22 cellular contexts compared by ENCODE assay signal in the genomic region with DNA sequence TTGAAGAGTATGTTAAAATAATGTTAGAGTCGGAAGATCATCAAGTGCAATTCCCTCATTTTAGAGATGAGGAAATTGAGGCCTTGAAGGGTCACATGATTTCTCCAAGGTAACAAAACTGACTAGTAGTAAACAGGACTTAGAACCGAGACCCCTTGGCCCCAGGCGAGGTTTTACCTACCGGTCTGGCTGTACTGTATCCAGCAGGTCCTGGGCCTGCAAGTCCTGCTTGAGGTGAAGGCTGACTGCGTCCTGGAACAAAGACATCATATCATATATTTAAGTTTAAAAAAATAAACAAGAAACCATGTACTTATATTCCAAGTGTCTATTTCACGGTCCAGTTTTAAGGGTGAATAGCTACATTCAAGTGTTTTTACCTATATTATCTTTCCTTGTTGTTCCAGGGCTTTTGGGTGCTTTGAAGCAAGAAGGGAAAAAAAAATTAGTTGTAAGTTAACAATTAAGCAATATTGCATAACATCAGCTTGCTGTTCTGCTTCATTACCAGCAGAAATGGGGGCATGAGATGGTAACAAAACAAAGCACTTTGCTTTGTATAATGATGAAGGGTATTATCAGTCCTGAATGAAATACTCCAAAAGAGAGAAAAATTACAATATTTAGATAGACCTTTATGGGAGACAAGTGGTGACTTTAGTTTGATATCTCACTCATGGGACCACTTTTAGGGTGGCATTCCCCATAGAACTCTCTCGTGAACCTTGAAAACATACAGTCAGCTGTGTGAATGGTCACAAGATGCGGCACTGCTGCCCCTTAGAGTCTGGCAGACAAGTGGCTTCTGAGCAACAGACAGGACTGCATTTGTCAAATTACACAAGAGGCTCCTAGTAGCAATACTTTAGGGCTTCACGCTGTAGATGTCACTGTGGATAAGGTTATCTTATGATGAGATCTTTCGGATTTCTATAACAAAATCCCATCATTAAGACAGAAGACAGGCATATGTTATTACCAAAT. TPM values are rescaled to one million over a fixed set of nuclear protein-coding genes. Genes with fewer than 3 reads are reported as not detected.
DNase-seq lines count a peak whose midpoint lies in the region; ATAC-seq, FAIRE-seq and TF ChIP-seq lines count a peak whose summit lies in the region.
"Had no signal": no experiment of that assay in that cellular context is flagged by ENCODE, and none has a peak within 500 bp of the region (broad histone marks: within the 10 kb centered on the region; RNA-seq: fewer than 3 reads in every experiment).

No MANE protein-coding gene starts in this region.

- H2BK20ac ChIP-seq in H1 (ENCODE audit: low read length) = no peak overlapping the region

- no peaks in the 10 kb centered on the region for H3K9me2 ChIP-seq in GM23338 (ENCODE audit: insufficient read depth)

- H3K27me3 ChIP-seq in GM23338 (ENCODE audit: insufficient read depth) = no peaks in the 10 kb centered on the region
- H3K27me3 ChIP-seq in H1 (replicated peaks in 1 of 4; ENCODE audit: control insufficient read depth in 3 of 4, extremely low read depth in 1 of 4, insufficient read depth in 3 of 4, low read length in 3 of 4) = no peaks in the 10 kb centered on the region
- H3K27me3 ChIP-seq: SJSA1 had no signal

- H3K27ac Mint-ChIP-seq in GM23338 = no peak overlapping the region
- H3K27ac Mint-ChIP-seq: CD4-positive, CD25-positive, alpha-beta regulatory T cell had no signal

- no peaks in the 10 kb centered on the region for H3K9me3 Mint-ChIP-seq in GM23338
- H3K9me3 Mint-ChIP-seq: CD4-positive, CD25-positive, alpha-beta regulatory T cell had no signal

- no peak overlapping the region for H2BK120ac ChIP-seq in H1 (replicated peaks; ENCODE audit: low read depth, low read length)

- no peak for TF ChIP-seq EP300 in H1 (IDR thresholded peaks at IDR 0.05; ENCODE audit: borderline replicate concordance in 1 of 2, low read depth in 2 of 2, low read length in 2 of 2)

- no peaks in the 10 kb centered on the region for H3K23me2 ChIP-seq in H1 (ENCODE audit: low read depth, low read length)

- H3K4ac ChIP-seq in H1 (replicated peaks; ENCODE audit: insufficient read length, low read depth, low read length) = no peak overlapping the region

- H3K4me3 ChIP-seq in GM23338 = no peak overlapping the region
- H3K4me3 ChIP-seq in H1 (ENCODE audit: extremely low read depth in 1 of 4, insufficient read depth in 2 of 4, low read depth in 3 of 4, low read length in 4 of 4) = no peak overlapping the region
- H3K4me3 ChIP-seq: HAP-1, SJSA1 had no signal

- H3K4me3 Mint-ChIP-seq in GM23338 = no peak overlapping the region
- H3K4me3 Mint-ChIP-seq: CD4-positive, CD25-positive, alpha-beta regulatory T cell had no signal

- no peaks in the 10 kb centered on the region for H3K9me3 ChIP-seq in H1 (ENCODE audit: insufficient read depth in 2 of 2, low read depth in 1 of 2, low read length in 1 of 2)
- H3K9me3 ChIP-seq: Caco-2, HAP-1, SJSA1 had no signal

- TF ChIP-seq CTCF in GM23338 (conservative IDR thresholded peaks at IDR 0.05; ENCODE audit: low read depth in 2 of 2) = peak in 1 of 2 experiments; percentile 38; a peak in 2 of 4 replicates
- no peak for TF ChIP-seq CTCF in H1 (IDR thresholded peaks at IDR 0.05; ENCODE audit: control extremely low read depth in 1 of 3, insufficient read depth in 1 of 3, low read depth in 1 of 3, low read length in 3 of 3)

- ATAC-seq in GM23338 (no peak; the same call in 2 of the 3 replicates), HG03135 (IDR thresholded peaks at IDR 0.05; ENCODE audit: unreplicated experiment) (no peak)
- ATAC-seq: PC-3 had no signal

- H3K23ac ChIP-seq in H1 (ENCODE audit: insufficient read length) = no peak overlapping the region

- peaks cover 23% of the 10 kb centered on the region for H3K4me1 Mint-ChIP-seq in GM23338

- H3K36me3 ChIP-seq in GM23338 (ENCODE audit: insufficient read depth) (no peaks in the 10 kb centered on the region), H1 (ENCODE audit: control insufficient read depth in 2 of 4, insufficient read depth in 4 of 4, low read length in 3 of 4) (no peaks in the 10 kb centered on the region)

- no peak for TF ChIP-seq POLR2A in H1 (IDR thresholded peaks at IDR 0.05; ENCODE audit: control extremely low read depth in 1 of 2, low read depth in 2 of 2, low read length in 2 of 2)

- H3K79me1 ChIP-seq in H1 (ENCODE audit: low read depth, low read length) = no peaks in the 10 kb centered on the region

- no peak overlapping the region for H4K91ac ChIP-seq in H1 (replicated peaks; ENCODE audit: insufficient read length, low read length)

- no peak overlapping the region for H3K9ac ChIP-seq in H1 (replicated peaks in 1 of 4; ENCODE audit: extremely low read depth in 1 of 4, low read depth in 3 of 4, low read length in 3 of 4)

- WGBS in H1 (ENCODE audit: extremely low coverage in 1 of 2, insufficient coverage in 1 of 2, insufficient read length in 1 of 2, insufficient replicate concordance in 2 of 2, low coverage in 1 of 2, low lambda C conversion rate in 2 of 2, missing lambda C conversion rate in 1 of 2), 2 experiments = 80% methylated on average over 10 of the region's 10 CpGs; no CpG with 5 or more reads in 1 of the 2 experiments

- no peak overlapping the region for H3K14ac ChIP-seq in H1 (ENCODE audit: insufficient read length)

- no peak overlapping the region for H2AK5ac ChIP-seq in H1 (ENCODE audit: low read depth, low read length)

- H3K18ac ChIP-seq in H1 (ENCODE audit: extremely low read depth, low read length) = no peak overlapping the region

- H3K56ac ChIP-seq in H1 (replicated peaks; ENCODE audit: insufficient read length, low read depth, low read length) = no peak overlapping the region

- H2AFZ ChIP-seq in GM23338 (no peak overlapping the region), H1 (ENCODE audit: low read length) (no peak overlapping the region)

- no peaks in the 10 kb centered on the region for H3F3A ChIP-seq in GM23338 (replicated peaks; ENCODE audit: low read depth)

- H3K79me2 ChIP-seq in GM23338 (replicated peaks; ENCODE audit: insufficient read depth) (no peaks in the 10 kb centered on the region), H1 (ENCODE audit: control insufficient read depth in 1 of 2, insufficient read depth in 2 of 2, low read length in 2 of 2) (no peaks in the 10 kb centered on the region)

- no peak overlapping the region for H4K5ac ChIP-seq in H1 (ENCODE audit: insufficient read length, low read depth, low read length)

- H4K20me1 ChIP-seq in GM23338 (replicated peaks; ENCODE audit: insufficient read depth) (no peaks in the 10 kb centered on the region), H1 (replicated peaks in 1 of 2; ENCODE audit: control insufficient read depth in 1 of 2, insufficient read depth in 2 of 2, low read length in 2 of 2) (peaks cover 0 to 2% of the 10 kb centered on the region in 2 experiments)

- peaks cover 2% of the 10 kb centered on the region for H3K27me3 Mint-ChIP-seq in GM23338 (ENCODE audit: insufficient read depth, low read depth, poor library complexity)
- H3K27me3 Mint-ChIP-seq: CD4-positive, CD25-positive, alpha-beta regulatory T cell had no signal

- H3K27ac ChIP-seq in GM23338 (ENCODE audit: low read depth) (no peak overlapping the region), H1 (ENCODE audit: low read depth, low read length) (no peak overlapping the region)
- H3K27ac ChIP-seq: SJSA1 had no signal

- H2BK12ac ChIP-seq in H1 (ENCODE audit: low read depth, low read length) = no peak overlapping the region

- no peak overlapping the region; the same call in 1 of the 2 replicates for H4K8ac ChIP-seq in H1 (ENCODE audit: extremely low read depth, insufficient read depth, low read length)

- CTCF ChIA-PET in H1 (lab: Charles Lee; ENCODE audit: partially characterized antibody) = interaction anchor here (0.6 kb wide), 1 partner anchor 357 kb away, joined by 4 read pairs; no protein-coding TSS in a partner anchor

- peaks cover 21% of the 10 kb centered on the region for H3K4me1 ChIP-seq in GM23338 (ENCODE audit: insufficient read depth)
- peaks cover 0 to 3% (median 0%) of the 10 kb centered on the region in 4 experiments; a peak in 3 of 7 replicates for H3K4me1 ChIP-seq in H1 (replicated peaks in 1 of 4; ENCODE audit: control insufficient read depth in 3 of 4, insufficient read depth in 4 of 4, low read length in 3 of 4)
- H3K4me1 ChIP-seq: Caco-2, SJSA1 had no signal

- TF ChIP-seq RAD21 in H1 (IDR thresholded peaks at IDR 0.05 in 1 of 2, conservative IDR thresholded peaks at IDR 0.05 in 1 of 2; ENCODE audit: low read depth in 2 of 2, low read length in 2 of 2) = peak; percentile 23 to 50; a peak in 3 of 4 replicates

- H3K4me2 ChIP-seq in GM23338 (no peak overlapping the region), H1 (ENCODE audit: insufficient read depth in 1 of 2, low read depth in 2 of 2, low read length in 2 of 2) (no peak overlapping the region)

- DNase-seq in GM23338 (ENCODE audit: low spot score) (peak; percentile 16), H1 (ENCODE audit: low read depth in 1 of 2, low spot score in 2 of 2) (no peak), kidney tubule cell (ENCODE audit: low spot score) (peak; percentile 17), pons (ENCODE audit: low spot score) (peak; percentile 89), NCI-H446 treated with DMSO at 0.1 percent for 48 hours (lab: John Stamatoyannopoulos, UW) (no peak), putamen (ENCODE audit: low spot score) (no peak)
- no peak for DNase-seq in activated naive CD4-positive, alpha-beta T cell treated with anti-CD3 and anti-CD28 coated beads, Interleukin-2, amount 50 U/mL, for 16 hours
- DNase-seq: ACHN, AML-193, Caco-2, EL, KG1, NCI-H1092, NCI-H1694 treated with DMSO at 0.1 percent for 48 hours, NCI-H69, PC-3, SW 1271 had no signal

- no peak overlapping the region for H2BK5ac ChIP-seq in H1 (ENCODE audit: low read depth, low read length)

- POLR2A ChIA-PET in H1 (lab: Charles Lee; ENCODE audit: partially characterized antibody) = no interaction called here

- H3K36me3 Mint-ChIP-seq in GM23338 (ENCODE audit: low read depth) = no peaks in the 10 kb centered on the region

- no peak overlapping the region for H2BK15ac ChIP-seq in H1 (ENCODE audit: low read length)

- no peak for FAIRE-seq in H1 (lab: Jason Lieb, UNC)
- FAIRE-seq: GM19239 had no signal

RNA-seq across cellular contexts. Expression of gene CFAP298, which starts 29.8 kb away (rescaled TPM):
- 37.8 and 46.6 TPM in 2 replicates for total RNA-seq in GM23338 (2014; rRNA removed; shearing (Covaris generic))
- polyA plus RNA-seq in GM23338 (2016; fragmentation: Nextera tagmentation; extraction: Ambion mirVana) (152 and 157 TPM in 2 replicates), H1 (2011; rRNA removed) (43.0 and 47.8 TPM in 2 replicates)
- total RNA-seq in H1 (2021; fragmentation: NEBNext Ultra II Directional; extraction: Animal tissue kit (Norgen Biotek cat#: 25700)) = 68.1 and 69.6 TPM in 2 replicates
- 70.3 TPM for polyA plus RNA-seq in H1 (2011; cell fraction: cytosol; rRNA removed)
- 32.8 TPM for polyA plus RNA-seq in H1 (2011; cell fraction: nucleus; rRNA removed)
- 77.4 to 91.3 TPM (median 77.8 TPM) in 4 replicates for polyA plus RNA-seq in H1 (2012, experiment 1 of 2)
- 20.5 TPM for polyA plus RNA-seq in H1 (2012, experiment 2 of 2)
- polyA plus RNA-seq in H1 (2013, experiment 1 of 2) = 95.7 TPM
- 94.4 TPM for polyA plus RNA-seq in H1 (2013, experiment 2 of 2)
- polyA minus RNA-seq in H1 (2011; rRNA and poly(A)+ RNA removed) = 7.4 and 9.2 TPM in 2 replicates
- 27.7 TPM for polyA minus RNA-seq in H1 (2011; cell fraction: cytosol; rRNA and poly(A)+ RNA removed)
- 17.3 TPM for polyA minus RNA-seq in H1 (2011; cell fraction: nucleus; rRNA and poly(A)+ RNA removed)

RNA-seq across cellular contexts. Expression of gene TCP10L, which starts 56.7 kb away (rescaled TPM):
- 0.10 and 0.12 TPM in 2 replicates for total RNA-seq in GM23338 (2014; rRNA removed; shearing (Covaris generic))
- polyA plus RNA-seq in GM23338 (2016; fragmentation: Nextera tagmentation; extraction: Ambion mirVana) (0.65 and 1.5 TPM in 2 replicates), H1 (2011; rRNA removed) (0.45 and 0.74 TPM in 2 replicates)
- total RNA-seq in H1 (2021; fragmentation: NEBNext Ultra II Directional; extraction: Animal tissue kit (Norgen Biotek cat#: 25700)) = 0.71 and 0.99 TPM in 2 replicates
- 0.43 TPM for polyA plus RNA-seq in H1 (2011; cell fraction: cytosol; rRNA removed)
- 0.76 TPM for polyA plus RNA-seq in H1 (2011; cell fraction: nucleus; rRNA removed)
- 0.30 to 0.83 TPM (median 0.53 TPM) in 4 replicates for polyA plus RNA-seq in H1 (2012, experiment 1 of 2)
- polyA plus RNA-seq in H1 (2012, experiment 2 of 2) = 0.34 TPM
- polyA plus RNA-seq in H1 (2013, experiment 1 of 2) = 0.22 TPM
- 0.44 TPM for polyA plus RNA-seq in H1 (2013, experiment 2 of 2)
- polyA minus RNA-seq in H1 (2011; rRNA and poly(A)+ RNA removed) = 0.61 and 0.69 TPM in 2 replicates
- not detected for polyA minus RNA-seq in H1 (2011; cell fraction: cytosol; rRNA and poly(A)+ RNA removed)
- 0.50 TPM for polyA minus RNA-seq in H1 (2011; cell fraction: nucleus; rRNA and poly(A)+ RNA removed)
- total RNA-seq: Caco-2, SJSA1 had no signal

Comparison
In these comparisons a context has a peak if more than half of its experiments do, and no peak if none do; other contexts are left out.
1. DNase-seq: peak in GM23338 (single experiment), kidney tubule cell (single experiment) and pons (single experiment); none in H1 (0 of 2), activated naive CD4-positive, alpha-beta T cell treated with anti-CD3 and anti-CD28 coated beads, Interleukin-2, amount 50 U/mL, for 16 hours (single experiment), NCI-H446 treated with DMSO at 0.1 percent for 48 hours (single experiment) and putamen (single experiment).